Comparison of ENCODE assay signal across 26 cellular contexts in genomic region chr11:19055016-19055415, GRCh38. TPM values are rescaled to one million over a fixed set of nuclear protein-coding genes. Genes with fewer than 3 reads are reported as not detected.
"Had no signal": no experiment of that assay in that cellular context is flagged by ENCODE, and none has a peak within 500 bp of the region (broad histone marks: within the 10 kb centered on the region; RNA-seq: fewer than 3 reads in every experiment).

No MANE protein-coding gene starts in this region.

- ATAC-seq: right cardiac atrium had no signal

- FAIRE-seq: frontal cortex, TTC549 had no signal

- DNase-seq: activated B cell treated with CpG ODN at 0.5 μM for 24 hours; activated CD4-positive, alpha-beta memory T cell treated with anti-CD3 and anti-CD28 coated beads, Interleukin-2, amount 10 ng/mL, durations not matched to agents 7 days and 5 days; activated CD4-positive, alpha-beta T cell treated with anti-CD3 and anti-CD28 coated beads for 4 hours; activated naive CD4-positive, alpha-beta T cell treated with anti-CD3 and anti-CD28 coated beads for 36 hours; activated T-cell treated with anti-CD3 and anti-CD28 coated beads, Interleukin-2, amount 50 U/mL, for 24 hours; colonic mucosa; heart left ventricle; left ventricle myocardium inferior; mammary epithelial cell; midbrain; nephron progenitor cell; right cardiac atrium; stimulated activated CD4-positive, alpha-beta T cell treated with anti-CD3 and anti-CD28 coated beads, Interleukin-15, amount 100 ng/mL, for 24 hours; stimulated activated CD4-positive, alpha-beta T cell treated with anti-CD3 and anti-CD28 coated beads, Interleukin-2, amount 100 ng/mL, for 48 hours; stomach; testis; upper lobe of left lung had no signal

- H3K27ac ChIP-seq: colonic mucosa, epithelial cell of prostate, heart left ventricle, left ventricle myocardium inferior, prostate gland, skin epidermis, stomach, testis, upper lobe of left lung had no signal

- H3K4me1 ChIP-seq: colonic mucosa, heart left ventricle, left ventricle myocardium inferior, prostate gland, stomach, testis, upper lobe of left lung had no signal

- H3K27me3 ChIP-seq: colonic mucosa, stomach, testis, upper lobe of left lung had no signal

RNA-seq across cellular contexts. Expression of gene MRGPRX2, which starts 5.5 kb away (rescaled TPM):
- total RNA-seq: activated B cell treated with CpG ODN at 0.5 μM for 24 hours; activated CD4-positive, alpha-beta memory T cell treated with anti-CD3 and anti-CD28 coated beads, Interleukin-2, amount 10 ng/mL, durations not matched to agents 7 days and 5 days; activated naive CD4-positive, alpha-beta T cell treated with anti-CD3 and anti-CD28 coated beads for 36 hours; activated T-helper 2 cell treated with anti-CD3 and anti-CD28 coated beads, Interferon-gamma antibody, Interleukin-2, Interleukin-4, amounts not matched to agents 10 μg/mL and 5 μg/mL and 100 μg/mL, durations not matched to agents 14 hours and 24 hours and 36 hours; colonic mucosa; endodermal cell; frontal cortex; kidney epithelial cell; left ventricle myocardium inferior; mammary epithelial cell; prostate gland; right cardiac atrium; stomach; T-helper 2 cell treated with Interferon-gamma antibody and Interleukin-4, amounts not matched to agents 100 ng/mL and 5 ng/mL, for 36 hours had no signal
- polyA plus RNA-seq: heart left ventricle, mammary epithelial cell, right cardiac atrium, stomach had no signal
